ENCODE assay signal across 1 cellular context in the genomic region with DNA sequence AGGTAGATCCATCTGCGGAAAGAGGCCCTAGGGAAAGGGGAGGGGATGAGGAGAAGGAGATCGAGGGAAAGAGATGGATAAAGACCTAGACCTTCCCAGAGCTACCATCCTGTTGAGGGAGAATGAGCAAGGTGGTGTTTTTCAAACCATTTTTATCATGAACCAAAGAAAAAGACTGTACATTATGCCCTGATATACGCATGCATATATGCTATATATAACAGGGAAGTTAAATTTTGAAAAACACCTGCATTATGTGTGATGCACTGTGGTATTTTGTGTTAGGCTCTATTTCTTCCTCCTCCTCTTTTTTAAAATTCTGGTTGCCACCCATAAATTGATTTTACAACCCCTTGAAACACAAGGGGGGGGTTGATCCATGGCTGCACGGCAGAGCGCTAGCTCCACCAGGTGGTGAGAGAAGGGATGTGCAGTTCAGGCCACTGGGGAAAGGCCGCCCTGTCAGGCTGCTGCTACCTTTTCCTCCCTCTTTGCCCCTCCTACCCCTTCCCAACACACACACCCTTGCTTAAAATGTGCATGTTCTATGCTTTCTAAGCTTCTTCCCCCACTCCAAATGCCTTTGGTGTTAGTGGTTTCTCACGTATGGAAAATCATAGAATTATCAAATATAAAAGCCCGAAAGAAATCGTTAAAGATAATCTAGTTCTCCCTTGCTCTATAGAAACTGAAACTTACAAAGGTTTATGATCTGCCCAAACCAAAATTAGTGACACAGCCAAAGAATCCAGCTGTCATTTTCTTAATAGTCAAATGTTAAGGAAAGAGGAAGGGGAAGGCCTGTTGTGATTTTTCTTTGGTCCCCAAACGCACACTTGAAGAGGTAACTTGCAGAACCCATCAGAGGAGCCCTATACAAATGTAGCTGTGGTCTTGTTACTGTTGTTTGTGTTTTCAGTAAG.
TF ChIP-seq lines count a peak whose summit lies in the region.

No MANE protein-coding gene starts in this region.

TF ChIP-seq in GM23338, 12 proteins besides CTCF, POLR2A, EP300 and RAD21 (continued from another document):
- TF ChIP-seq, protein P1, sequence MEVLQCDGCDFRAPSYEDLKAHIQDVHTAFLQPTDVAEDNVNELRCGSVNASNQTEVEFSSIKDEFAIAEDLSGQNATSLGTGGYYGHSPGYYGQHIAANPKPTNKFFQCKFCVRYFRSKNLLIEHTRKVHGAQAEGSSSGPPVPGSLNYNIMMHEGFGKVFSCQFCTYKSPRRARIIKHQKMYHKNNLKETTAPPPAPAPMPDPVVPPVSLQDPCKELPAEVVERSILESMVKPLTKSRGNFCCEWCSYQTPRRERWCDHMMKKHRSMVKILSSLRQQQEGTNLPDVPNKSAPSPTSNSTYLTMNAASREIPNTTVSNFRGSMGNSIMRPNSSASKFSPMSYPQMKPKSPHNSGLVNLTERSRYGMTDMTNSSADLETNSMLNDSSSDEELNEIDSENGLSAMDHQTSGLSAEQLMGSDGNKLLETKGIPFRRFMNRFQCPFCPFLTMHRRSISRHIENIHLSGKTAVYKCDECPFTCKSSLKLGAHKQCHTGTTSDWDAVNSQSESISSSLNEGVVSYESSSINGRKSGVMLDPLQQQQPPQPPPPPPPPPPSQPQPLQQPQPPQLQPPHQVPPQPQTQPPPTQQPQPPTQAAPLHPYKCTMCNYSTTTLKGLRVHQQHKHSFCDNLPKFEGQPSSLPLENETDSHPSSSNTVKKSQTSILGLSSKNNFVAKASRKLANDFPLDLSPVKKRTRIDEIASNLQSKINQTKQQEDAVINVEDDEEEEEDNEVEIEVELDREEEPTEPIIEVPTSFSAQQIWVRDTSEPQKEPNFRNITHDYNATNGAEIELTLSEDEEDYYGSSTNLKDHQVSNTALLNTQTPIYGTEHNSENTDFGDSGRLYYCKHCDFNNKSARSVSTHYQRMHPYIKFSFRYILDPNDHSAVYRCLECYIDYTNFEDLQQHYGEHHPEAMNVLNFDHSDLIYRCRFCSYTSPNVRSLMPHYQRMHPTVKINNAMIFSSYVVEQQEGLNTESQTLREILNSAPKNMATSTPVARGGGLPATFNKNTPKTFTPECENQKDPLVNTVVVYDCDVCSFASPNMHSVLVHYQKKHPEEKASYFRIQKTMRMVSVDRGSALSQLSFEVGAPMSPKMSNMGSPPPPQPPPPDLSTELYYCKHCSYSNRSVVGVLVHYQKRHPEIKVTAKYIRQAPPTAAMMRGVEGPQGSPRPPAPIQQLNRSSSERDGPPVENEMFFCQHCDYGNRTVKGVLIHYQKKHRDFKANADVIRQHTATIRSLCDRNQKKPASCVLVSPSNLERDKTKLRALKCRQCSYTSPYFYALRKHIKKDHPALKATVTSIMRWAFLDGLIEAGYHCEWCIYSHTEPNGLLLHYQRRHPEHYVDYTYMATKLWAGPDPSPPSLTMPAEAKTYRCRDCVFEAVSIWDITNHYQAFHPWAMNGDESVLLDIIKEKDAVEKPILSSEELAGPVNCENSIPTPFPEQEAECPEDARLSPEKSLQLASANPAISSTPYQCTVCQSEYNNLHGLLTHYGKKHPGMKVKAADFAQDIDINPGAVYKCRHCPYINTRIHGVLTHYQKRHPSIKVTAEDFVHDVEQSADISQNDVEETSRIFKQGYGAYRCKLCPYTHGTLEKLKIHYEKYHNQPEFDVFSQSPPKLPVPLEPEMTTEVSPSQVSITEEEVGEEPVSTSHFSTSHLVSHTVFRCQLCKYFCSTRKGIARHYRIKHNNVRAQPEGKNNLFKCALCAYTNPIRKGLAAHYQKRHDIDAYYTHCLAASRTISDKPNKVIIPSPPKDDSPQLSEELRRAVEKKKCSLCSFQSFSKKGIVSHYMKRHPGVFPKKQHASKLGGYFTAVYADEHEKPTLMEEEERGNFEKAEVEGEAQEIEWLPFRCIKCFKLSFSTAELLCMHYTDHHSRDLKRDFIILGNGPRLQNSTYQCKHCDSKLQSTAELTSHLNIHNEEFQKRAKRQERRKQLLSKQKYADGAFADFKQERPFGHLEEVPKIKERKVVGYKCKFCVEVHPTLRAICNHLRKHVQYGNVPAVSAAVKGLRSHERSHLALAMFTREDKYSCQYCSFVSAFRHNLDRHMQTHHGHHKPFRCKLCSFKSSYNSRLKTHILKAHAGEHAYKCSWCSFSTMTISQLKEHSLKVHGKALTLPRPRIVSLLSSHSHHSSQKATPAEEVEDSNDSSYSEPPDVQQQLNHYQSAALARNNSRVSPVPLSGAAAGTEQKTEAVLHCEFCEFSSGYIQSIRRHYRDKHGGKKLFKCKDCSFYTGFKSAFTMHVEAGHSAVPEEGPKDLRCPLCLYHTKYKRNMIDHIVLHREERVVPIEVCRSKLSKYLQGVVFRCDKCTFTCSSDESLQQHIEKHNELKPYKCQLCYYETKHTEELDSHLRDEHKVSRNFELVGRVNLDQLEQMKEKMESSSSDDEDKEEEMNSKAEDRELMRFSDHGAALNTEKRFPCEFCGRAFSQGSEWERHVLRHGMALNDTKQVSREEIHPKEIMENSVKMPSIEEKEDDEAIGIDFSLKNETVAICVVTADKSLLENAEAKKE (CRISPR knock-in tag; IDR thresholded peaks at IDR 0.05): no peak
- TF ChIP-seq, protein P2, sequence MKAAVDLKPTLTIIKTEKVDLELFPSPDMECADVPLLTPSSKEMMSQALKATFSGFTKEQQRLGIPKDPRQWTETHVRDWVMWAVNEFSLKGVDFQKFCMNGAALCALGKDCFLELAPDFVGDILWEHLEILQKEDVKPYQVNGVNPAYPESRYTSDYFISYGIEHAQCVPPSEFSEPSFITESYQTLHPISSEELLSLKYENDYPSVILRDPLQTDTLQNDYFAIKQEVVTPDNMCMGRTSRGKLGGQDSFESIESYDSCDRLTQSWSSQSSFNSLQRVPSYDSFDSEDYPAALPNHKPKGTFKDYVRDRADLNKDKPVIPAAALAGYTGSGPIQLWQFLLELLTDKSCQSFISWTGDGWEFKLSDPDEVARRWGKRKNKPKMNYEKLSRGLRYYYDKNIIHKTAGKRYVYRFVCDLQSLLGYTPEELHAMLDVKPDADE (IDR thresholded peaks at IDR 0.05): no peak
- TF ChIP-seq STAT1 (IDR thresholded peaks at IDR 0.05; ENCODE audit: unreplicated experiment): no peak
- no peak for TF ChIP-seq NANOG (IDR thresholded peaks at IDR 0.05; ENCODE audit: borderline replicate concordance)
- TF ChIP-seq JUNB (IDR thresholded peaks at IDR 0.05; ENCODE audit: unreplicated experiment): no peak
